In the genomic region with DNA sequence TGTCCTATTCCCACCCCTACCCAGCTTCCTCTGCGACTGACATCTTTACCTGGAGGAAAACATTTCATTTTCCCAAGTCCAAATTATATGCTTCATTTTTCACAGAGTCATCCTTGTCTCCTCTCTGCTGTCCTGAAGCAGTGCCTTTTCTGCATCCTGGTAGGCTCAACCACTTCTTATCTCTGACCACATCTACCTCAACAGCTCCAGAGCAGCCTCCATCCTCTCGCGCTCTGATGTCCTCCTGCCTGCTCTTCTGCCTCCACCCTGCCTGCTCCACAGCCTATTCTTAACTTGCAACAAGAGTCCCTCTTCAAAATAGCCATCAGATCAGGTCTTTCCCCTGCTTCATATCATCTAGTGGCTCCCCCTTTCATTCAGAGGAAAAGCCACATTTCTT, we compare ENCODE assay signal across 28 cellular contexts.
DNase-seq lines count a peak whose midpoint lies in the region; ATAC-seq and TF ChIP-seq lines count a peak whose summit lies in the region.
"Had no signal": no experiment of that assay in that cellular context is flagged by ENCODE, and none has a peak within 500 bp of the region (broad histone marks: within the 10 kb centered on the region; RNA-seq: fewer than 3 reads in every experiment).

No MANE protein-coding gene starts in this region.

- H3K27me3 Mint-ChIP-seq in CD4-positive, CD25-positive, alpha-beta regulatory T cell = peaks cover 4% of the 10 kb centered on the region
- H3K27me3 Mint-ChIP-seq in activated CD4-positive, alpha-beta memory T cell treated with anti-CD3 and anti-CD28 coated beads, Interleukin-2, amount 10 ng/mL, durations not matched to agents 7 days and 5 days = no peaks in the 10 kb centered on the region
- H3K27me3 Mint-ChIP-seq in naive thymus-derived CD4-positive, alpha-beta T cell = no peaks in the 10 kb centered on the region
- H3K27me3 Mint-ChIP-seq: activated B cell treated with CpG ODN at 0.5 μM for 24 hours had no signal

- DNase-seq in CD4-positive, CD25-positive, alpha-beta regulatory T cell = peak in 1 of 3 donors; percentile 72
- DNase-seq in DND-41 = peak; percentile 37
- peak; percentile 46 for DNase-seq in activated CD4-positive, alpha-beta memory T cell treated with anti-CD3 and anti-CD28 coated beads, Interleukin-2, amount 10 ng/mL, durations not matched to agents 7 days and 5 days
- DNase-seq in naive thymus-derived CD4-positive, alpha-beta T cell = peak in 4 of 9 donors; percentile 6 to 38 (median 20)
- DNase-seq in left lung = no peak
- DNase-seq in PC-3 = no peak
- DNase-seq: ACHN; activated B cell treated with CpG ODN at 0.5 μM for 24 hours; activated CD4-positive, alpha-beta T cell treated with anti-CD3 and anti-CD28 coated beads, Interleukin-2, amount 50 U/mL, for 48 hours; activated effector memory CD4-positive, alpha-beta T cell treated with anti-CD3 and anti-CD28 coated beads, Interleukin-2, amount 50 U/mL, for 16 hours; BE2C; COR-L47; DMS53; effector memory CD8-positive, alpha-beta T cell; immature natural killer cell; Karpas-422; MV-4-11; NCI-H1436; SIG-M5; stimulated activated CD4-positive, alpha-beta T cell treated with anti-CD3 and anti-CD28 coated beads, Interleukin-1b, Interleukin-23, amount 100 ng/mL, for 48 hours; tibial artery had no signal

- H3F3A ChIP-seq in PC-3 (ENCODE audit: low read length, unreplicated experiment) = no peaks in the 10 kb centered on the region

- H2AFZ ChIP-seq in DND-41 (ENCODE audit: low read depth, low read length) = no peak overlapping the region
- H2AFZ ChIP-seq in PC-3 (ENCODE audit: low read length) = no peak overlapping the region
- H2AFZ ChIP-seq: parathyroid adenoma had no signal

- no peak for ATAC-seq in CD4-positive, CD25-positive, alpha-beta regulatory T cell (ENCODE audit: low read depth in 2 of 2)
- ATAC-seq in DND-41 (ENCODE audit: insufficient read depth, low read depth) = peak; percentile 83
- ATAC-seq in naive thymus-derived CD4-positive, alpha-beta T cell = no peak
- ATAC-seq in HG03378 (IDR thresholded peaks at IDR 0.05; ENCODE audit: unreplicated experiment) = no peak
- ATAC-seq in left lung = no peak
- ATAC-seq in GM21737 (IDR thresholded peaks at IDR 0.05; ENCODE audit: unreplicated experiment) = no peak
- no peak for ATAC-seq in PC-3
- ATAC-seq: effector memory CD8-positive, alpha-beta T cell had no signal

- no peak overlapping the region for H3K4me3 ChIP-seq in CD4-positive, CD25-positive, alpha-beta regulatory T cell (ENCODE audit: low read depth, low read length)
- no peak overlapping the region for H3K4me3 ChIP-seq in DND-41 (ENCODE audit: low read depth in 1 of 2, low read length in 2 of 2)
- H3K4me3 ChIP-seq in naive thymus-derived CD4-positive, alpha-beta T cell (ENCODE audit: low read length) = no peak overlapping the region
- H3K4me3 ChIP-seq in left lung = no peak overlapping the region
- no peak overlapping the region for H3K4me3 ChIP-seq in PC-3 (ENCODE audit: low read length)
- H3K4me3 ChIP-seq: HAP-1, right atrium auricular region, smooth muscle cell, tibial artery, vagina had no signal

- BruUV-seq in PC-3 (replicated peaks; lab: Mats Ljungman, UMichigan) = no TSS peak

- H3K27ac Mint-ChIP-seq in CD4-positive, CD25-positive, alpha-beta regulatory T cell = peak overlapping the region in 2 of 3 donors; percentile 9 to 23
- peak overlapping the region; percentile 29 for H3K27ac Mint-ChIP-seq in activated CD4-positive, alpha-beta memory T cell treated with anti-CD3 and anti-CD28 coated beads, Interleukin-2, amount 10 ng/mL, durations not matched to agents 7 days and 5 days
- peak overlapping the region in 5 of 9 donors; percentile 1 to 74 (median 34) for H3K27ac Mint-ChIP-seq in naive thymus-derived CD4-positive, alpha-beta T cell
- H3K27ac Mint-ChIP-seq: activated B cell treated with CpG ODN at 0.5 μM for 24 hours; effector memory CD8-positive, alpha-beta T cell; immature natural killer cell had no signal

- H3K9me3 Mint-ChIP-seq in CD4-positive, CD25-positive, alpha-beta regulatory T cell = peaks cover 0 to 4% (median 0%) of the 10 kb centered on the region in 7 donors
- H3K9me3 Mint-ChIP-seq in activated CD4-positive, alpha-beta memory T cell treated with anti-CD3 and anti-CD28 coated beads, Interleukin-2, amount 10 ng/mL, durations not matched to agents 7 days and 5 days = peaks cover 15% of the 10 kb centered on the region
- peaks cover 0 to 15% (median 0%) of the 10 kb centered on the region in 11 donors for H3K9me3 Mint-ChIP-seq in naive thymus-derived CD4-positive, alpha-beta T cell

- no peaks in the 10 kb centered on the region for H3K79me2 ChIP-seq in DND-41 (ENCODE audit: insufficient read depth, low read length)
- no peaks in the 10 kb centered on the region for H3K79me2 ChIP-seq in PC-3 (ENCODE audit: low read length)
- H3K79me2 ChIP-seq: parathyroid adenoma had no signal

- H3K4me1 ChIP-seq in CD4-positive, CD25-positive, alpha-beta regulatory T cell (ENCODE audit: control insufficient read depth, insufficient read depth, low read length, poor library complexity, severe bottlenecking) = peaks cover 4% of the 10 kb centered on the region
- H3K4me1 ChIP-seq in DND-41 (ENCODE audit: insufficient read depth, low read length) = no peaks in the 10 kb centered on the region
- H3K4me1 ChIP-seq in naive thymus-derived CD4-positive, alpha-beta T cell (ENCODE audit: control insufficient read depth in 2 of 2, insufficient read depth in 2 of 2, low read length in 2 of 2) = peaks cover 0 to 14% of the 10 kb centered on the region in 2 donors
- H3K4me1 ChIP-seq in left lung = no peaks in the 10 kb centered on the region
- no peaks in the 10 kb centered on the region for H3K4me1 ChIP-seq in PC-3 (ENCODE audit: insufficient read depth, low read length)
- H3K4me1 ChIP-seq: BE2C, HAP-1, parathyroid adenoma, right atrium auricular region, tibial artery, vagina had no signal

- no peaks in the 10 kb centered on the region for H3K9me2 ChIP-seq in PC-3 (replicated peaks; ENCODE audit: low read length)

- POLR2A ChIA-PET in activated CD4-positive, alpha-beta memory T cell treated with anti-CD3 and anti-CD28 coated beads, Interleukin-2, amount 10 ng/mL, durations not matched to agents 7 days and 5 days (lab: Charles Lee) = interaction anchor here (0.7 kb wide), 2 partner anchors 128 to 131 kb away, joined by 3 read pairs; no protein-coding TSS in a partner anchor
- POLR2A ChIA-PET in naive thymus-derived CD4-positive, alpha-beta T cell (lab: Charles Lee) = interaction anchor here (0.6 to 1.3 kb wide), 7 partner anchors 10 to 1501 kb away, joined by 3 to 4 read pairs (median 3); no protein-coding TSS in a partner anchor
- POLR2A ChIA-PET in PC-3 (lab: Charles Lee; ENCODE audit: unreplicated experiment) = no interaction called here

- H3K4me3 Mint-ChIP-seq in CD4-positive, CD25-positive, alpha-beta regulatory T cell = peak overlapping the region in 1 of 4 donors; percentile 44
- no peak overlapping the region for H3K4me3 Mint-ChIP-seq in activated CD4-positive, alpha-beta memory T cell treated with anti-CD3 and anti-CD28 coated beads, Interleukin-2, amount 10 ng/mL, durations not matched to agents 7 days and 5 days
- H3K4me3 Mint-ChIP-seq in naive thymus-derived CD4-positive, alpha-beta T cell = peak overlapping the region; percentile 10 to 75 (median 32)
- H3K4me3 Mint-ChIP-seq: activated B cell treated with CpG ODN at 0.5 μM for 24 hours; effector memory CD8-positive, alpha-beta T cell; immature natural killer cell had no signal

- H3K36me3 Mint-ChIP-seq in CD4-positive, CD25-positive, alpha-beta regulatory T cell = peaks cover 5% of the 10 kb centered on the region
- H3K36me3 Mint-ChIP-seq in activated CD4-positive, alpha-beta memory T cell treated with anti-CD3 and anti-CD28 coated beads, Interleukin-2, amount 10 ng/mL, durations not matched to agents 7 days and 5 days (ENCODE audit: low read depth) = peaks cover 4% of the 10 kb centered on the region
- H3K36me3 Mint-ChIP-seq in naive thymus-derived CD4-positive, alpha-beta T cell = peaks cover under 1 to 30% (median 5%) of the 10 kb centered on the region in 5 donors
- H3K36me3 Mint-ChIP-seq: immature natural killer cell had no signal

- H4K20me1 ChIP-seq in DND-41 (ENCODE audit: insufficient read depth, low read length) (no peaks in the 10 kb centered on the region), PC-3 (ENCODE audit: low read length) (no peaks in the 10 kb centered on the region)

- no peak overlapping the region for H3K4me2 ChIP-seq in DND-41 (ENCODE audit: insufficient read depth, low read length)
- H3K4me2 ChIP-seq in PC-3 (ENCODE audit: low read length) = no peak overlapping the region
- H3K4me2 ChIP-seq: smooth muscle cell had no signal

- TF ChIP-seq CTCF in DND-41 (IDR thresholded peaks at IDR 0.05; ENCODE audit: borderline replicate concordance, extremely low read depth, low read length, poor library complexity, severe bottlenecking) (no peak), left lung (IDR thresholded peaks at IDR 0.05) (no peak), PC-3 (conservative IDR thresholded peaks at IDR 0.05; ENCODE audit: low read depth, low read length) (no peak)

- no peak overlapping the region for H3K27ac ChIP-seq in CD4-positive, CD25-positive, alpha-beta regulatory T cell (ENCODE audit: insufficient read depth, low read length, poor library complexity, severe bottlenecking)
- no peak overlapping the region for H3K27ac ChIP-seq in DND-41 (ENCODE audit: low read length)
- H3K27ac ChIP-seq in naive thymus-derived CD4-positive, alpha-beta T cell (ENCODE audit: low read depth, low read length) = no peak overlapping the region
- no peak overlapping the region for H3K27ac ChIP-seq in left lung
- H3K27ac ChIP-seq in PC-3 (ENCODE audit: low read length) = no peak overlapping the region
- H3K27ac ChIP-seq: parathyroid adenoma, right atrium auricular region, tibial artery, vagina had no signal

- no peaks in the 10 kb centered on the region for H3K36me3 ChIP-seq in CD4-positive, CD25-positive, alpha-beta regulatory T cell (ENCODE audit: control insufficient read depth, insufficient read depth, low read length)
- H3K36me3 ChIP-seq in DND-41 (ENCODE audit: insufficient read depth, low read length) = no peaks in the 10 kb centered on the region
- no peaks in the 10 kb centered on the region for H3K36me3 ChIP-seq in naive thymus-derived CD4-positive, alpha-beta T cell (ENCODE audit: control insufficient read depth in 2 of 3, insufficient read depth in 3 of 3, low read length in 3 of 3)
- no peaks in the 10 kb centered on the region for H3K36me3 ChIP-seq in left lung
- H3K36me3 ChIP-seq in PC-3 (ENCODE audit: low read depth, low read length) = no peaks in the 10 kb centered on the region
- H3K36me3 ChIP-seq: BE2C, HAP-1, right atrium auricular region, tibial artery, vagina had no signal

- CTCF ChIA-PET in activated CD4-positive, alpha-beta memory T cell treated with anti-CD3 and anti-CD28 coated beads, Interleukin-2, amount 10 ng/mL, durations not matched to agents 7 days and 5 days (lab: Charles Lee) = interaction anchor here (1.7 kb wide), 1 partner anchor 10 kb away, joined by 3 read pairs; no protein-coding TSS in a partner anchor
- CTCF ChIA-PET in naive thymus-derived CD4-positive, alpha-beta T cell (lab: Charles Lee) = no interaction called here
- CTCF ChIA-PET in PC-3 (lab: Charles Lee) = no interaction called here

- H3K27me3 ChIP-seq in CD4-positive, CD25-positive, alpha-beta regulatory T cell (ENCODE audit: control insufficient read depth, insufficient read depth, low read length) = no peaks in the 10 kb centered on the region
- H3K27me3 ChIP-seq in DND-41 (ENCODE audit: insufficient read depth, low read length, poor library complexity) = no peaks in the 10 kb centered on the region
- no peaks in the 10 kb centered on the region for H3K27me3 ChIP-seq in naive thymus-derived CD4-positive, alpha-beta T cell (ENCODE audit: control insufficient read depth in 2 of 2, insufficient read depth in 2 of 2, low read length in 2 of 2)
- H3K27me3 ChIP-seq in left lung = no peaks in the 10 kb centered on the region
- no peaks in the 10 kb centered on the region for H3K27me3 ChIP-seq in PC-3 (ENCODE audit: low read length)
- H3K27me3 ChIP-seq: BE2C, right atrium auricular region, tibial artery, vagina had no signal

- peaks cover 5 to 33% (median 8%) of the 10 kb centered on the region in 4 donors for H3K4me1 Mint-ChIP-seq in CD4-positive, CD25-positive, alpha-beta regulatory T cell
- peaks cover 16% of the 10 kb centered on the region for H3K4me1 Mint-ChIP-seq in activated CD4-positive, alpha-beta memory T cell treated with anti-CD3 and anti-CD28 coated beads, Interleukin-2, amount 10 ng/mL, durations not matched to agents 7 days and 5 days
- peaks cover 18 to 43% (median 36%) of the 10 kb centered on the region in 7 donors for H3K4me1 Mint-ChIP-seq in naive thymus-derived CD4-positive, alpha-beta T cell
- H3K4me1 Mint-ChIP-seq: activated B cell treated with CpG ODN at 0.5 μM for 24 hours had no signal

- intact Hi-C loops in naive thymus-derived CD4-positive, alpha-beta T cell (cut with micrococcal nuclease) = loop anchor here (2.0 to 5.0 kb wide), 2 partner anchors 20 to 35 kb away; no protein-coding TSS in a partner anchor
- intact Hi-C loops in left lung (cut with DNase I) = no loop called here
- intact Hi-C loops in PC-3 (cut with micrococcal nuclease) = no loop called here

- no peaks in the 10 kb centered on the region for H3K9me3 ChIP-seq in CD4-positive, CD25-positive, alpha-beta regulatory T cell (ENCODE audit: control insufficient read depth in 2 of 2, low read length in 2 of 2)
- no peaks in the 10 kb centered on the region for H3K9me3 ChIP-seq in DND-41 (ENCODE audit: insufficient read depth, low read length, severe bottlenecking)
- no peaks in the 10 kb centered on the region for H3K9me3 ChIP-seq in naive thymus-derived CD4-positive, alpha-beta T cell (ENCODE audit: control insufficient read depth in 2 of 3, low read length in 3 of 3)
- peaks cover 0 to 7% of the 10 kb centered on the region in 2 donors for H3K9me3 ChIP-seq in left lung
- H3K9me3 ChIP-seq in PC-3 (ENCODE audit: low read length) = no peaks in the 10 kb centered on the region
- H3K9me3 ChIP-seq: BE2C, HAP-1, vagina had no signal

- H3K9ac ChIP-seq in DND-41 (ENCODE audit: low read depth, low read length) (no peak overlapping the region), PC-3 (ENCODE audit: low read length) (no peak overlapping the region)
- H3K9ac ChIP-seq: parathyroid adenoma had no signal

Comparison
In these comparisons a context has a peak if more than half of its experiments do, and no peak if none do; other contexts are left out.
1. DNase-seq: peak in DND-41 (single experiment) and activated CD4-positive, alpha-beta memory T cell treated with anti-CD3 and anti-CD28 coated beads, Interleukin-2, amount 10 ng/mL, durations not matched to agents 7 days and 5 days (single experiment); none in left lung (0 of 2) and PC-3 (single experiment).
2. intact Hi-C loops: an anchor here in naive thymus-derived CD4-positive, alpha-beta T cell (2.0 to 5.0 kb wide); none called in left lung and PC-3.
3. Peak in every context shown above with its lines, with median percentiles within 50 percentile points of each other: H3K27ac Mint-ChIP-seq.